Comparison of ENCODE assay signal across 22 cellular contexts in genomic region chr1:227068883-227069282, GRCh38.
DNase-seq lines count a peak whose midpoint lies in the region; ATAC-seq, FAIRE-seq and TF ChIP-seq lines count a peak whose summit lies in the region.
"Had no signal": no experiment of that assay in that cellular context is flagged by ENCODE, and none has a peak within 500 bp of the region (broad histone marks: within the 10 kb centered on the region; RNA-seq: fewer than 3 reads in every experiment).

No MANE protein-coding gene starts in this region.

- H3K9me3 ChIP-seq in adipocyte (ENCODE audit: control insufficient read depth, low read length), result no peaks in the 10 kb centered on the region
- no peaks in the 10 kb centered on the region for H3K9me3 ChIP-seq in effector memory CD4-positive, alpha-beta T cell (ENCODE audit: control insufficient read depth, low read length)

- intact Hi-C loops in Right ventricle myocardium inferior (cut with DNase I), result no loop called here

- peak; percentile 23 for DNase-seq in AG10803 (ENCODE audit: low read depth)
- peak; percentile 4 for DNase-seq in adipocyte (ENCODE audit: low read depth)
- no peak for DNase-seq in frontal cortex (ENCODE audit: low spot score in 2 of 2)
- peak; percentile 3 for DNase-seq in renal cortical epithelial cell (ENCODE audit: low read depth)
- no peak for DNase-seq in effector memory CD4-positive, alpha-beta T cell
- DNase-seq in Right ventricle myocardium inferior (ENCODE audit: missing footprints), result no peak
- DNase-seq: 8988T; Calu3; CD8-positive, alpha-beta memory T cell; DMS153; GDM1; H9; NCI-H1105 treated with DMSO at 0.1 percent for 48 hours; NCI-H2029 treated with DMSO at 0.1 percent for 48 hours; NCI-H226; NCI-H510A treated with DMSO at 0.1 percent for 48 hours; NCI-H748 treated with DMSO at 0.1 percent for 48 hours had no signal

- no peak for ATAC-seq in GM19397 (IDR thresholded peaks at IDR 0.05; ENCODE audit: unreplicated experiment)
- ATAC-seq in HG02840 (IDR thresholded peaks at IDR 0.05; ENCODE audit: low FRiP score, unreplicated experiment), result no peak
- no peak for ATAC-seq in Right ventricle myocardium inferior

- no peaks in the 10 kb centered on the region for H3K27me3 ChIP-seq in adipocyte (replicated peaks; ENCODE audit: control insufficient read depth, insufficient read depth, low read length)
- no peaks in the 10 kb centered on the region for H3K27me3 ChIP-seq in effector memory CD4-positive, alpha-beta T cell (replicated peaks; ENCODE audit: control insufficient read depth, insufficient read depth, low read length, poor library complexity, severe bottlenecking)

- peaks cover 16% of the 10 kb centered on the region for H3K4me1 ChIP-seq in adipocyte (ENCODE audit: control insufficient read depth, insufficient read depth, low read length)
- H3K4me1 ChIP-seq in effector memory CD4-positive, alpha-beta T cell (ENCODE audit: control insufficient read depth, insufficient read depth, low read length, poor library complexity, severe bottlenecking), result no peaks in the 10 kb centered on the region

- FAIRE-seq in frontal cortex (lab: Jason Lieb, UNC), result peak; percentile 31
- FAIRE-seq: HTR-8/SVneo had no signal

- no peak overlapping the region for H3K9ac ChIP-seq in adipocyte (ENCODE audit: low read length)
- H3K9ac ChIP-seq: KMS-11 had no signal

- TF ChIP-seq CTCF in AG10803 (conservative IDR thresholded peaks at IDR 0.05; ENCODE audit: low read length), result no peak

- H3K4me3 ChIP-seq in AG10803 (ENCODE audit: low read length) (no peak overlapping the region), adipocyte (ENCODE audit: low read length) (no peak overlapping the region)
- no peak overlapping the region for H3K4me3 ChIP-seq in effector memory CD4-positive, alpha-beta T cell (ENCODE audit: insufficient read depth, low read depth, low read length, poor library complexity, severe bottlenecking)

- H3K36me3 ChIP-seq in adipocyte (ENCODE audit: control insufficient read depth, insufficient read depth, low read length, severe bottlenecking), result peaks cover 19% of the 10 kb centered on the region
- no peaks in the 10 kb centered on the region for H3K36me3 ChIP-seq in effector memory CD4-positive, alpha-beta T cell (ENCODE audit: control insufficient read depth, insufficient read depth, low read length)

- no peak overlapping the region for H3K27ac ChIP-seq in effector memory CD4-positive, alpha-beta T cell (ENCODE audit: insufficient read depth, low read length, poor library complexity, severe bottlenecking)
- H3K27ac ChIP-seq: C4-2B, KMS-11 had no signal

Comparison
In these comparisons a context has a peak if more than half of its experiments do, and no peak if none do; other contexts are left out.
1. DNase-seq: peak in AG10803 (single experiment), adipocyte (single experiment) and renal cortical epithelial cell (single experiment); none in frontal cortex (0 of 2), effector memory CD4-positive, alpha-beta T cell (0 of 3) and Right ventricle myocardium inferior (single experiment).